ENCODE assay signal across 8 cellular contexts in the genomic region with DNA sequence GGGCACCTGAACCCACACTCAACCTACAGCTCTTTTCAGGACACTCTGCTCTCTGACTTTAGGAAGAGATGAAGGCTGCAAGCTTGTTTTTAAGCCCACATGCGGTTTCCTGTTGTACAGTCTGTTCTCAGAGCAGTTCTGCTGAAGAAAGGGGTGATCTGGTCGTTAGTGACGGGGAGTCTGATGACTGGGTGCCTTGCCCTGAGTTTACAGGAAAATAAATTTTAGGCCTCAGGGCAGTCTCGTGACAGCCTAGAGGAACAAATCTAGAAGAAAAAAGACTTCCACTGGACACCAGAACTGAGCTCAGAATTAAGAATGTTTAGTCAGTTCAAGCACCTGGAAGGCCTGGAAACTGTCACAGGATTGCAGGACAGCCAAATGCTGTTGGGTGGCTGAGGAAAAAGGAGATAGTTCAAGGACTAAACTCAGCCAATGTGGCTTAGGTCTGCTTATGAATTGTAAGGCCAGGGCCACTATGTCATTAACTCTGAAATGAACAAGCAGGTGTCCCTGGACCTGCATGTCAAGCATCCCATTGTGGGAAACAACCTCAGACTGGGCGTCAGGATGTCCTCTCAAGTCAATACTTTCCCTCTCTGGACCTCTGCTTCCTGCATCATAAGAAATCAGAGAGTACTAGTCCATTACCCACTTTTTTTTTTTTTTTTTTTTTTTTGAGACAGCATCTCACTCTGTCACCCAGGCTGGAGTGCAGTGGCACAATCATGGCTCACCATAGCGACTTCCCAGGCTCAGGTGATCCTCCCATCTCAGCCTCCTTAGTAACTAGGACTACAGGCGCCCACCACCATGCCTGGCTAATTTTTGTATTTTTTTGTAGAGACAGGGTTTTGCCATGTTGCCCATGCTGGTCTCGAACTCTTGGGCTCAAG. TPM values are rescaled to one million over a fixed set of nuclear protein-coding genes. Genes with fewer than 3 reads are reported as not detected.
DNase-seq lines count a peak whose midpoint lies in the region; FAIRE-seq and TF ChIP-seq lines count a peak whose summit lies in the region.

No MANE protein-coding gene starts in this region.

- no peak for DNase-seq in GM12892 (ENCODE audit: insufficient read length)
- DNase-seq in activated CD4-positive, alpha-beta T cell treated with anti-CD3 and anti-CD28 coated beads, Interleukin-2, amount 50 U/mL, for 1 hour = peak; percentile 57
- DNase-seq in dorsolateral prefrontal cortex = no peak
- peak; percentile 44 to 65 for DNase-seq in stimulated activated CD4-positive, alpha-beta T cell treated with anti-CD3 and anti-CD28 coated beads, Interleukin-2, amount 100 ng/mL, for 24 hours
- DNase-seq in H7 = no peak
- DNase-seq in RCC 7860 (ENCODE audit: low spot score) = no peak
- no peak for DNase-seq in NCI-H510A (lab: John Stamatoyannopoulos, UW)
- DNase-seq in NCI-H1694 treated with DMSO at 0.1 percent for 48 hours (lab: John Stamatoyannopoulos, UW) = no peak

- no peaks in the 10 kb centered on the region; the same call in 1 of the 2 replicates for H3K36me3 ChIP-seq in H7 (replicated peaks; ENCODE audit: control insufficient read depth, insufficient read depth, low read length)

- intact Hi-C loops in dorsolateral prefrontal cortex (cut with DNase I) = no loop called here

- TF ChIP-seq CTCF in dorsolateral prefrontal cortex (IDR thresholded peaks at IDR 0.05 in 54 of 56, conservative IDR thresholded peaks at IDR 0.05 in 2 of 56; ENCODE audit: low read depth in 1 of 56, partially characterized antibody in 56 of 56) = no peak

- TF ChIP-seq POLR2A in GM12892 (IDR thresholded peaks at IDR 0.05; ENCODE audit: low read depth, low read length) = no peak

- H3K27ac ChIP-seq in dorsolateral prefrontal cortex = peak overlapping the region in 55 of 59 donors; percentile 19 to 100 (median 98)

- no peak overlapping the region for H3K4me3 ChIP-seq in dorsolateral prefrontal cortex
- H3K4me3 ChIP-seq in H7 (ENCODE audit: insufficient read depth, low read depth, low read length) = no peak overlapping the region

- peak; percentile 74 for FAIRE-seq in GM12892 (lab: Jason Lieb, UNC)
- FAIRE-seq in RCC 7860 (lab: Jason Lieb, UNC) = no peak

- H3K27me3 ChIP-seq in dorsolateral prefrontal cortex (no peaks in the 10 kb centered on the region), H7 (ENCODE audit: control insufficient read depth, insufficient read depth, low read length) (peaks cover 21% of the 10 kb centered on the region)

RNA-seq across cellular contexts. Expression of a gene that starts 5.7 kb away (rescaled TPM):
- polyA plus RNA-seq in GM12892 (2012; ENCODE audit: missing spikeins) = 4.5 TPM
- 10 to 100 TPM; 30.3 to 94.4 (median 54.6) TPM for total RNA-seq in dorsolateral prefrontal cortex
- total RNA-seq in H7 (2014; rRNA removed; shearing (Covaris generic)) = 0.76 and 3.9 TPM in 2 replicates

RNA-seq across cellular contexts. Expression of a gene that starts 59.5 kb away (rescaled TPM):
- polyA plus RNA-seq in GM12892 (2012; ENCODE audit: missing spikeins) = 8.2 TPM
- total RNA-seq in dorsolateral prefrontal cortex = 10 to 100 TPM; 15.7 to 39.3 (median 23.2) TPM
- total RNA-seq in H7 (2014; rRNA removed; shearing (Covaris generic)) = 43.0 and 44.2 TPM in 2 replicates

Comparison
In these comparisons a context has a peak if more than half of its experiments do, and no peak if none do; other contexts are left out.
1. DNase-seq: peak in activated CD4-positive, alpha-beta T cell treated with anti-CD3 and anti-CD28 coated beads, Interleukin-2, amount 50 U/mL, for 1 hour (single experiment) and stimulated activated CD4-positive, alpha-beta T cell treated with anti-CD3 and anti-CD28 coated beads, Interleukin-2, amount 100 ng/mL, for 24 hours (2 of 2); none in GM12892 (single experiment), dorsolateral prefrontal cortex (0 of 10), H7 (single experiment), RCC 7860 (single experiment), NCI-H510A (single experiment) and NCI-H1694 treated with DMSO at 0.1 percent for 48 hours (single experiment).